ENCODE assay signal across 15 cellular contexts in the genomic region with DNA sequence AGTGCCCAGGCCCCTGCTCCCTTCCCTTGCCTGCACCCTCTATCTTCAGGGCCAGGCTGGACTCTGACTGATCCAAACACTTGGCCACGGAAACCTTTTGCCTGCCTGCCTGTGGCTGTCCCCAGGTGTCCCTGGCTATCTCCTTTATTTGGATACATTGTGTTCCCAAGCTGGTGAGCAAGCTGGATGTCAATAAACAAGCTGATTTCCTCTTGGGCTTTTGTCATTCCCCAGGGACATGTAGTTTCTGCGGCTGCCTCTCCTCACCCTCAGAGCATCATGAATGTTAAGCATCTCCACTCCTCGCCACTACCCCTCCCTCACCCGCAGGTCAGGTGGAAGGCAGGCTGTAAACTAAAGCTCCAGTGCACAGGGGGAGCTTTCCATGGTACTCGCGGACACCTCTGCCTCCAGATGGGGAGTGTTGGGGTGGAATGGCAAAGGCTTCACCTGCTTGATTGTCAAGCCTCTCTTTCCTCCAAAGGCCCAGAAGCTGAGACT. TPM values are rescaled to one million over a fixed set of nuclear protein-coding genes. Genes with fewer than 3 reads are reported as not detected.
DNase-seq lines count a peak whose midpoint lies in the region; ATAC-seq and TF ChIP-seq lines count a peak whose summit lies in the region.
"Had no signal": no experiment of that assay in that cellular context is flagged by ENCODE, and none has a peak within 500 bp of the region (broad histone marks: within the 10 kb centered on the region; RNA-seq: fewer than 3 reads in every experiment).

No MANE protein-coding gene starts in this region.

- peaks cover 16% of the 10 kb centered on the region for H3K27me3 Mint-ChIP-seq in activated CD4-positive, alpha-beta memory T cell treated with anti-CD3 and anti-CD28 coated beads for 36 hours

- H3K27ac ChIP-seq in VCaP = peak overlapping the region; percentile 98
- no peak overlapping the region for H3K27ac ChIP-seq in esophagus squamous epithelium
- H3K27ac ChIP-seq: coronary artery, skin epidermis, thoracic aorta had no signal

- no peaks in the 10 kb centered on the region for H3K36me3 Mint-ChIP-seq in activated CD4-positive, alpha-beta memory T cell treated with anti-CD3 and anti-CD28 coated beads for 36 hours
- H3K36me3 Mint-ChIP-seq: activated naive CD8-positive, alpha-beta T cell; naive thymus-derived CD4-positive, alpha-beta T cell had no signal

- peak; percentile 37 for ATAC-seq in HG02610 (IDR thresholded peaks at IDR 0.05; ENCODE audit: unreplicated experiment)
- ATAC-seq: naive thymus-derived CD4-positive, alpha-beta T cell had no signal

- no peak overlapping the region for H3K27ac Mint-ChIP-seq in activated CD4-positive, alpha-beta memory T cell treated with anti-CD3 and anti-CD28 coated beads for 36 hours
- H3K27ac Mint-ChIP-seq: activated naive CD8-positive, alpha-beta T cell; naive thymus-derived CD4-positive, alpha-beta T cell had no signal

- CTCF ChIA-PET in activated CD4-positive, alpha-beta memory T cell treated with anti-CD3 and anti-CD28 coated beads for 36 hours (lab: Charles Lee) = interaction anchor here (1.1 to 1.5 kb wide), 3 partner anchors 13 to 153 kb away, joined by 3 to 9 read pairs (median 4); no protein-coding TSS in a partner anchor

- POLR2A ChIA-PET in activated CD4-positive, alpha-beta memory T cell treated with anti-CD3 and anti-CD28 coated beads for 36 hours (lab: Charles Lee) = no interaction called here

- DNase-seq in GM03348 (ENCODE audit: low spot score) = peak; percentile 4
- DNase-seq in mucosa of gallbladder (ENCODE audit: low spot score) = peak; percentile 70
- DNase-seq in activated CD4-positive, alpha-beta memory T cell treated with anti-CD3 and anti-CD28 coated beads for 36 hours = no peak
- DNase-seq in GF-D8 (lab: John Stamatoyannopoulos, UW) = no peak
- DNase-seq in esophagus squamous epithelium (lab: John Stamatoyannopoulos, UW) = no peak
- DNase-seq: naive thymus-derived CD4-positive, alpha-beta T cell; NCI-H510A; SIG-M5 had no signal

- 47 to 66% methylated on average over 3 to 6 of the region's 6 CpGs for WGBS in esophagus squamous epithelium, 2 donors

- H3K9me3 ChIP-seq in esophagus squamous epithelium = no peaks in the 10 kb centered on the region
- H3K9me3 ChIP-seq: thoracic aorta had no signal

- H3K4me3 ChIP-seq in esophagus squamous epithelium = no peak overlapping the region
- H3K4me3 ChIP-seq: coronary artery, skin epidermis, thoracic aorta had no signal

- H3K4me3 Mint-ChIP-seq in activated CD4-positive, alpha-beta memory T cell treated with anti-CD3 and anti-CD28 coated beads for 36 hours = no peak overlapping the region
- H3K4me3 Mint-ChIP-seq: activated naive CD8-positive, alpha-beta T cell; naive thymus-derived CD4-positive, alpha-beta T cell had no signal

- H3K9me3 Mint-ChIP-seq in activated CD4-positive, alpha-beta memory T cell treated with anti-CD3 and anti-CD28 coated beads for 36 hours = no peaks in the 10 kb centered on the region

- H3K4me1 ChIP-seq in esophagus squamous epithelium = peaks cover 0 to 7% (median 0%) of the 10 kb centered on the region in 3 donors

- no peak for TF ChIP-seq POLR2A in esophagus squamous epithelium (IDR thresholded peaks at IDR 0.05)

- TF ChIP-seq CTCF in VCaP (conservative IDR thresholded peaks at IDR 0.05) (no peak), esophagus squamous epithelium (IDR thresholded peaks at IDR 0.05) (no peak)

- H3K36me3 ChIP-seq in esophagus squamous epithelium = no peaks in the 10 kb centered on the region
- H3K36me3 ChIP-seq: thoracic aorta had no signal

- H3K4me1 Mint-ChIP-seq in activated CD4-positive, alpha-beta memory T cell treated with anti-CD3 and anti-CD28 coated beads for 36 hours (ENCODE audit: low read depth) = peaks cover 2% of the 10 kb centered on the region

- intact Hi-C loops in activated CD4-positive, alpha-beta memory T cell treated with anti-CD3 and anti-CD28 coated beads for 36 hours (cut with micrococcal nuclease) = no loop called here
- intact Hi-C loops in esophagus squamous epithelium (cut with DNase I) = no loop called here

- peaks cover 0 to 14% (median 0%) of the 10 kb centered on the region in 4 donors for H3K27me3 ChIP-seq in esophagus squamous epithelium

RNA-seq across cellular contexts. Expression of a gene that starts 6.9 kb away (rescaled TPM):
- total RNA-seq in mucosa of gallbladder (12.3 TPM), esophagus squamous epithelium (not detected)
- not detected for total RNA-seq in activated CD4-positive, alpha-beta memory T cell treated with anti-CD3 and anti-CD28 coated beads for 36 hours
- total RNA-seq: LHCN-M2; naive thymus-derived CD4-positive, alpha-beta T cell; thoracic aorta had no signal

RNA-seq across cellular contexts. Expression of a gene that starts 59.0 kb away (rescaled TPM):
- total RNA-seq in mucosa of gallbladder = 995 TPM
- total RNA-seq in activated CD4-positive, alpha-beta memory T cell treated with anti-CD3 and anti-CD28 coated beads for 36 hours = under 1 TPM; 0.36 to 0.62 TPM
- total RNA-seq in esophagus squamous epithelium = 100 to 1,000 TPM in 1 of 4 donors, 10 to 100 TPM in 3; 14.9 to 159 (median 44.7) TPM

Comparison
In these comparisons a context has a peak if more than half of its experiments do, and no peak if none do; other contexts are left out.
1. DNase-seq: peak in GM03348 (single experiment) and mucosa of gallbladder (single experiment); none in activated CD4-positive, alpha-beta memory T cell treated with anti-CD3 and anti-CD28 coated beads for 36 hours (single experiment), GF-D8 (single experiment) and esophagus squamous epithelium (single experiment).
2. RNA of a gene that starts 6.9 kb away (total RNA-seq): 12.3 TPM in mucosa of gallbladder (single experiment); not detected in activated CD4-positive, alpha-beta memory T cell treated with anti-CD3 and anti-CD28 coated beads for 36 hours and not detected in esophagus squamous epithelium; every median in the first group is over 10 times any median in the second.
3. RNA of a gene that starts 59.0 kb away (total RNA-seq): 995 TPM in mucosa of gallbladder (single experiment) and 14.9 to 159 TPM in esophagus squamous epithelium; 0.36 to 0.62 TPM in activated CD4-positive, alpha-beta memory T cell treated with anti-CD3 and anti-CD28 coated beads for 36 hours; every median in the first group is over 4 times any median in the second.